ENCODE assay signal across 1 cellular context in the genomic region with DNA sequence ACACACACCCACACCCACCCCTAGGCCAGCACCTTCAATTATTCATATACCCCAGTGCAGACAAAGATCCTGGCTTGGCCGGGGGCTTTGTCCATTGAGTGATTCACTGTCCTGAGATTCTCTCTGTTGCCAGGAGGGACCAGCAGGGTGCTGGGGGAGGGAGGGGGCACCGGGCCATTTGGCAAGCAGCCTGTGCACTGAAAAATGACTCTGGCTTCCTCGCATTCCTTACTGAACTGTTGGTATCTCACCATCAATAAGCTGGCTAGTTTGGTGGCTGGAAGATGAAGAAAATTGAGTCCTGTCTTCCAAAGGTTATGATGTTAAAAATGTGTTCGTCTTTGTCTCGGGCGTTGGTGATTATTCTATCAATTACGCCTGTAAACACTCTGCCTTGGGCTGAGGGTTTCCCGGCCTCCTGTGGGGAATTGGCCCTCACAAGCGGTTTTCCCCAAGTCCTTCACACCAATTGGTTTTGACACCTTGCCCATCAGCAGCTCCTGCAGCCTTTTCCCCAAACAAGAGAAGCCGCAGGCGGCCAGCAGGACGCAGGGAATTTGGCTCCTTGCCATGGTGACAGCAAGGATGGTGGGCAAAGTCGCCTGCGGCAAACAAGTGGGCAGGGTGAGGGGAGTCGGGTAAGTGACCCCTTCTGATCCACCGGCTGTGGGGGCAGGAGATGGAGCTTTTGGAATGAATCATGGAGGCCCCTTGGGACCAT.
TF ChIP-seq lines count a peak whose summit lies in the region.

No MANE protein-coding gene starts in this region.

TF ChIP-seq in GM23338, 12 proteins besides CTCF, POLR2A, EP300 and RAD21 (continued from another document):
- TF ChIP-seq, protein P1, sequence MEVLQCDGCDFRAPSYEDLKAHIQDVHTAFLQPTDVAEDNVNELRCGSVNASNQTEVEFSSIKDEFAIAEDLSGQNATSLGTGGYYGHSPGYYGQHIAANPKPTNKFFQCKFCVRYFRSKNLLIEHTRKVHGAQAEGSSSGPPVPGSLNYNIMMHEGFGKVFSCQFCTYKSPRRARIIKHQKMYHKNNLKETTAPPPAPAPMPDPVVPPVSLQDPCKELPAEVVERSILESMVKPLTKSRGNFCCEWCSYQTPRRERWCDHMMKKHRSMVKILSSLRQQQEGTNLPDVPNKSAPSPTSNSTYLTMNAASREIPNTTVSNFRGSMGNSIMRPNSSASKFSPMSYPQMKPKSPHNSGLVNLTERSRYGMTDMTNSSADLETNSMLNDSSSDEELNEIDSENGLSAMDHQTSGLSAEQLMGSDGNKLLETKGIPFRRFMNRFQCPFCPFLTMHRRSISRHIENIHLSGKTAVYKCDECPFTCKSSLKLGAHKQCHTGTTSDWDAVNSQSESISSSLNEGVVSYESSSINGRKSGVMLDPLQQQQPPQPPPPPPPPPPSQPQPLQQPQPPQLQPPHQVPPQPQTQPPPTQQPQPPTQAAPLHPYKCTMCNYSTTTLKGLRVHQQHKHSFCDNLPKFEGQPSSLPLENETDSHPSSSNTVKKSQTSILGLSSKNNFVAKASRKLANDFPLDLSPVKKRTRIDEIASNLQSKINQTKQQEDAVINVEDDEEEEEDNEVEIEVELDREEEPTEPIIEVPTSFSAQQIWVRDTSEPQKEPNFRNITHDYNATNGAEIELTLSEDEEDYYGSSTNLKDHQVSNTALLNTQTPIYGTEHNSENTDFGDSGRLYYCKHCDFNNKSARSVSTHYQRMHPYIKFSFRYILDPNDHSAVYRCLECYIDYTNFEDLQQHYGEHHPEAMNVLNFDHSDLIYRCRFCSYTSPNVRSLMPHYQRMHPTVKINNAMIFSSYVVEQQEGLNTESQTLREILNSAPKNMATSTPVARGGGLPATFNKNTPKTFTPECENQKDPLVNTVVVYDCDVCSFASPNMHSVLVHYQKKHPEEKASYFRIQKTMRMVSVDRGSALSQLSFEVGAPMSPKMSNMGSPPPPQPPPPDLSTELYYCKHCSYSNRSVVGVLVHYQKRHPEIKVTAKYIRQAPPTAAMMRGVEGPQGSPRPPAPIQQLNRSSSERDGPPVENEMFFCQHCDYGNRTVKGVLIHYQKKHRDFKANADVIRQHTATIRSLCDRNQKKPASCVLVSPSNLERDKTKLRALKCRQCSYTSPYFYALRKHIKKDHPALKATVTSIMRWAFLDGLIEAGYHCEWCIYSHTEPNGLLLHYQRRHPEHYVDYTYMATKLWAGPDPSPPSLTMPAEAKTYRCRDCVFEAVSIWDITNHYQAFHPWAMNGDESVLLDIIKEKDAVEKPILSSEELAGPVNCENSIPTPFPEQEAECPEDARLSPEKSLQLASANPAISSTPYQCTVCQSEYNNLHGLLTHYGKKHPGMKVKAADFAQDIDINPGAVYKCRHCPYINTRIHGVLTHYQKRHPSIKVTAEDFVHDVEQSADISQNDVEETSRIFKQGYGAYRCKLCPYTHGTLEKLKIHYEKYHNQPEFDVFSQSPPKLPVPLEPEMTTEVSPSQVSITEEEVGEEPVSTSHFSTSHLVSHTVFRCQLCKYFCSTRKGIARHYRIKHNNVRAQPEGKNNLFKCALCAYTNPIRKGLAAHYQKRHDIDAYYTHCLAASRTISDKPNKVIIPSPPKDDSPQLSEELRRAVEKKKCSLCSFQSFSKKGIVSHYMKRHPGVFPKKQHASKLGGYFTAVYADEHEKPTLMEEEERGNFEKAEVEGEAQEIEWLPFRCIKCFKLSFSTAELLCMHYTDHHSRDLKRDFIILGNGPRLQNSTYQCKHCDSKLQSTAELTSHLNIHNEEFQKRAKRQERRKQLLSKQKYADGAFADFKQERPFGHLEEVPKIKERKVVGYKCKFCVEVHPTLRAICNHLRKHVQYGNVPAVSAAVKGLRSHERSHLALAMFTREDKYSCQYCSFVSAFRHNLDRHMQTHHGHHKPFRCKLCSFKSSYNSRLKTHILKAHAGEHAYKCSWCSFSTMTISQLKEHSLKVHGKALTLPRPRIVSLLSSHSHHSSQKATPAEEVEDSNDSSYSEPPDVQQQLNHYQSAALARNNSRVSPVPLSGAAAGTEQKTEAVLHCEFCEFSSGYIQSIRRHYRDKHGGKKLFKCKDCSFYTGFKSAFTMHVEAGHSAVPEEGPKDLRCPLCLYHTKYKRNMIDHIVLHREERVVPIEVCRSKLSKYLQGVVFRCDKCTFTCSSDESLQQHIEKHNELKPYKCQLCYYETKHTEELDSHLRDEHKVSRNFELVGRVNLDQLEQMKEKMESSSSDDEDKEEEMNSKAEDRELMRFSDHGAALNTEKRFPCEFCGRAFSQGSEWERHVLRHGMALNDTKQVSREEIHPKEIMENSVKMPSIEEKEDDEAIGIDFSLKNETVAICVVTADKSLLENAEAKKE (CRISPR knock-in tag; IDR thresholded peaks at IDR 0.05), result no peak
- TF ChIP-seq EZH2phosphoT487 (IDR thresholded peaks at IDR 0.05; ENCODE audit: unreplicated experiment) (no peak), ZNF114 (CRISPR knock-in tag; IDR thresholded peaks at IDR 0.05) (no peak), STAT1 (IDR thresholded peaks at IDR 0.05; ENCODE audit: unreplicated experiment) (no peak), EZH2 (IDR thresholded peaks at IDR 0.05; ENCODE audit: low read depth, unreplicated experiment) (no peak), POLR2AphosphoS5 (IDR thresholded peaks at IDR 0.05; ENCODE audit: low read depth) (no peak)
- TF ChIP-seq, protein P2, sequence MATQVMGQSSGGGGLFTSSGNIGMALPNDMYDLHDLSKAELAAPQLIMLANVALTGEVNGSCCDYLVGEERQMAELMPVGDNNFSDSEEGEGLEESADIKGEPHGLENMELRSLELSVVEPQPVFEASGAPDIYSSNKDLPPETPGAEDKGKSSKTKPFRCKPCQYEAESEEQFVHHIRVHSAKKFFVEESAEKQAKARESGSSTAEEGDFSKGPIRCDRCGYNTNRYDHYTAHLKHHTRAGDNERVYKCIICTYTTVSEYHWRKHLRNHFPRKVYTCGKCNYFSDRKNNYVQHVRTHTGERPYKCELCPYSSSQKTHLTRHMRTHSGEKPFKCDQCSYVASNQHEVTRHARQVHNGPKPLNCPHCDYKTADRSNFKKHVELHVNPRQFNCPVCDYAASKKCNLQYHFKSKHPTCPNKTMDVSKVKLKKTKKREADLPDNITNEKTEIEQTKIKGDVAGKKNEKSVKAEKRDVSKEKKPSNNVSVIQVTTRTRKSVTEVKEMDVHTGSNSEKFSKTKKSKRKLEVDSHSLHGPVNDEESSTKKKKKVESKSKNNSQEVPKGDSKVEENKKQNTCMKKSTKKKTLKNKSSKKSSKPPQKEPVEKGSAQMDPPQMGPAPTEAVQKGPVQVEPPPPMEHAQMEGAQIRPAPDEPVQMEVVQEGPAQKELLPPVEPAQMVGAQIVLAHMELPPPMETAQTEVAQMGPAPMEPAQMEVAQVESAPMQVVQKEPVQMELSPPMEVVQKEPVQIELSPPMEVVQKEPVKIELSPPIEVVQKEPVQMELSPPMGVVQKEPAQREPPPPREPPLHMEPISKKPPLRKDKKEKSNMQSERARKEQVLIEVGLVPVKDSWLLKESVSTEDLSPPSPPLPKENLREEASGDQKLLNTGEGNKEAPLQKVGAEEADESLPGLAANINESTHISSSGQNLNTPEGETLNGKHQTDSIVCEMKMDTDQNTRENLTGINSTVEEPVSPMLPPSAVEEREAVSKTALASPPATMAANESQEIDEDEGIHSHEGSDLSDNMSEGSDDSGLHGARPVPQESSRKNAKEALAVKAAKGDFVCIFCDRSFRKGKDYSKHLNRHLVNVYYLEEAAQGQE (IDR thresholded peaks at IDR 0.05; ENCODE audit: unreplicated experiment), result no peak
- TF ChIP-seq, protein P3, sequence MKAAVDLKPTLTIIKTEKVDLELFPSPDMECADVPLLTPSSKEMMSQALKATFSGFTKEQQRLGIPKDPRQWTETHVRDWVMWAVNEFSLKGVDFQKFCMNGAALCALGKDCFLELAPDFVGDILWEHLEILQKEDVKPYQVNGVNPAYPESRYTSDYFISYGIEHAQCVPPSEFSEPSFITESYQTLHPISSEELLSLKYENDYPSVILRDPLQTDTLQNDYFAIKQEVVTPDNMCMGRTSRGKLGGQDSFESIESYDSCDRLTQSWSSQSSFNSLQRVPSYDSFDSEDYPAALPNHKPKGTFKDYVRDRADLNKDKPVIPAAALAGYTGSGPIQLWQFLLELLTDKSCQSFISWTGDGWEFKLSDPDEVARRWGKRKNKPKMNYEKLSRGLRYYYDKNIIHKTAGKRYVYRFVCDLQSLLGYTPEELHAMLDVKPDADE (IDR thresholded peaks at IDR 0.05), result no peak
